22 cellular contexts compared by ENCODE assay signal in genomic region chr3:20904674-20905073, GRCh38.
A peak's percentile ranks its signal among the peaks of the same experiment; 100 is the strongest.
DNase-seq lines count a peak whose midpoint lies in the region; ATAC-seq and TF ChIP-seq lines count a peak whose summit lies in the region.
"Had no signal": no experiment of that assay in that cellular context is flagged by ENCODE, and none has a peak within 500 bp of the region (broad histone marks: within the 10 kb centered on the region; RNA-seq: fewer than 3 reads in every experiment).

No MANE protein-coding gene starts in this region.

- no peak overlapping the region for H4K91ac ChIP-seq in H9 (ENCODE audit: insufficient read length, low read depth, low read length)

- WGBS in H9 (ENCODE audit: extremely low coverage, insufficient read length, low lambda C conversion rate) = no CpG with 5 or more reads among the region's 3 CpGs

- H3K4me2 ChIP-seq in H9 (ENCODE audit: insufficient read depth, insufficient read length, low read length) = no peak overlapping the region
- H3K4me2 ChIP-seq in osteoblast (ENCODE audit: insufficient read depth, low read length) = no peak overlapping the region
- H3K4me2 ChIP-seq: SK-N-SH had no signal

- H3K23me2 ChIP-seq in H9 (ENCODE audit: insufficient read length, low read depth, low read length, poor library complexity, severe bottlenecking) = no peaks in the 10 kb centered on the region

- no peak overlapping the region for H3K9ac ChIP-seq in H9 (ENCODE audit: extremely low read depth, insufficient read length, low read length)
- H3K9ac ChIP-seq: SK-N-SH had no signal

- H3K4me3 Mint-ChIP-seq in H9 = no peak overlapping the region
- H3K4me3 Mint-ChIP-seq: CD4-positive, CD25-positive, alpha-beta regulatory T cell; T-cell had no signal

- H4K5ac ChIP-seq in H9 (ENCODE audit: insufficient read length, low read depth, low read length) = no peak overlapping the region

- DNase-seq in H9 = no peak
- DNase-seq in amniotic epithelial cell (ENCODE audit: low read depth) = peak; percentile 13
- peak; percentile 36 for DNase-seq in iPS-NIHi7 (ENCODE audit: extremely low spot score)
- DNase-seq in MV-4-11 (lab: John Stamatoyannopoulos, UW) = no peak
- no peak for DNase-seq in osteoblast (ENCODE audit: insufficient read length, low spot score, missing footprints)
- no peak for DNase-seq in GF-D8 (lab: John Stamatoyannopoulos, UW)
- DNase-seq: BE2C; CD4-positive, CD25-positive, alpha-beta regulatory T cell; DMS79; KBM-7; MM.1S; NCI-H1092 treated with DMSO at 0.1 percent for 48 hours; NCI-H1436 treated with DMSO at 0.1 percent for 48 hours; NCI-H1930; NCI-H510A treated with DMSO at 0.1 percent for 48 hours; NCI-H748 treated with DMSO at 0.1 percent for 48 hours; SIG-M5; SK-N-SH; T-cell had no signal

- no peak overlapping the region for H3K4me3 ChIP-seq in osteoblast (ENCODE audit: insufficient read depth, low read length)

- no peaks in the 10 kb centered on the region for H3K27me3 Mint-ChIP-seq in H9 (ENCODE audit: low read depth)
- H3K27me3 Mint-ChIP-seq: CD4-positive, CD25-positive, alpha-beta regulatory T cell; T-cell had no signal

- H2BK12ac ChIP-seq in H9 (ENCODE audit: insufficient read length, low read depth, low read length) = no peak overlapping the region

- peak overlapping the region in 2 of 3 experiments; percentile 28 to 70; a peak in 2 of 7 replicates for H3K27ac Mint-ChIP-seq in H9
- H3K27ac Mint-ChIP-seq: CD4-positive, CD25-positive, alpha-beta regulatory T cell; T-cell had no signal

- H3K4ac ChIP-seq in H9 (ENCODE audit: low read depth, low read length) = no peak overlapping the region

- no peaks in the 10 kb centered on the region for H3K36me3 ChIP-seq in osteoblast (ENCODE audit: insufficient read depth, low read length)
- H3K36me3 ChIP-seq: BE2C had no signal

- no peaks in the 10 kb centered on the region for H3K4me1 ChIP-seq in H9 (ENCODE audit: insufficient read depth, low read length)
- no peaks in the 10 kb centered on the region for H3K4me1 ChIP-seq in osteoblast (ENCODE audit: insufficient read depth, low read length)
- H3K4me1 ChIP-seq: BE2C had no signal

- no peaks in the 10 kb centered on the region for H3K79me2 ChIP-seq in H9 (ENCODE audit: insufficient read depth, low read length)
- H3K79me2 ChIP-seq in osteoblast (ENCODE audit: insufficient read depth, low read length) = no peaks in the 10 kb centered on the region

- ATAC-seq in GM18505 (IDR thresholded peaks at IDR 0.05; ENCODE audit: unreplicated experiment) = no peak
- ATAC-seq: HepG2, Panc1, T-cell had no signal

- no peak overlapping the region for H2BK15ac ChIP-seq in H9 (ENCODE audit: low read depth, low read length)

- H2AFZ ChIP-seq in H9 (ENCODE audit: low read length) (no peak overlapping the region), osteoblast (ENCODE audit: low read length) (no peak overlapping the region)

- H2BK5ac ChIP-seq in H9 (ENCODE audit: insufficient read length, low read length) = no peak overlapping the region

- no peak overlapping the region for H3T11ph ChIP-seq in H9 (ENCODE audit: low read length)

- H2BK120ac ChIP-seq in H9 (ENCODE audit: low read depth, low read length, poor library complexity, severe bottlenecking) = no peak overlapping the region

- no peaks in the 10 kb centered on the region for H4K20me1 ChIP-seq in H9 (ENCODE audit: control insufficient read depth, insufficient read depth, insufficient read length)
- no peaks in the 10 kb centered on the region for H4K20me1 ChIP-seq in osteoblast (ENCODE audit: insufficient read depth, low read length)

- H3K9me3 Mint-ChIP-seq in H9 = peaks cover 0 to 3% of the 10 kb centered on the region in 2 experiments; a peak in 2 of 5 replicates

- no peaks in the 10 kb centered on the region for H3K79me1 ChIP-seq in H9 (ENCODE audit: insufficient read depth, low read depth, low read length, poor library complexity, severe bottlenecking)

- H3K9me3 ChIP-seq in H9 (ENCODE audit: control insufficient read depth, low read depth, low read length) (no peaks in the 10 kb centered on the region), osteoblast (ENCODE audit: low read depth, low read length) (no peaks in the 10 kb centered on the region)
- H3K9me3 ChIP-seq: BE2C, SK-N-SH had no signal

- no peaks in the 10 kb centered on the region for H3K36me3 Mint-ChIP-seq in H9 (ENCODE audit: insufficient read depth in 1 of 3, low read depth in 3 of 3)
- H3K36me3 Mint-ChIP-seq: CD4-positive, CD25-positive, alpha-beta regulatory T cell; T-cell had no signal

- H3K23ac ChIP-seq in H9 (ENCODE audit: insufficient read length, low read depth, low read length) = no peak overlapping the region

- no peak overlapping the region for H3K56ac ChIP-seq in H9 (ENCODE audit: insufficient read length, low read depth, low read length)

- H3K14ac ChIP-seq in H9 (ENCODE audit: insufficient read depth, low read length) = no peak overlapping the region

- H2BK20ac ChIP-seq in H9 (ENCODE audit: low read depth, low read length, poor library complexity, severe bottlenecking) = no peak overlapping the region

- no peak overlapping the region for H4K8ac ChIP-seq in H9 (replicated peaks; ENCODE audit: insufficient read length, low read depth, low read length)

- peaks cover 11 to 13% of the 10 kb centered on the region in 2 experiments for H3K4me1 Mint-ChIP-seq in H9
- H3K4me1 Mint-ChIP-seq: CD4-positive, CD25-positive, alpha-beta regulatory T cell; T-cell had no signal

- H3K18ac ChIP-seq in H9 (ENCODE audit: insufficient read length, low read depth, low read length) = no peak overlapping the region

- H3K27ac ChIP-seq in H9 (ENCODE audit: insufficient read length, low read depth, low read length) (no peak overlapping the region), osteoblast (ENCODE audit: low read depth, low read length) (no peak overlapping the region)

- H3K27me3 ChIP-seq in H9 (ENCODE audit: insufficient read depth, low read length) = no peaks in the 10 kb centered on the region
- no peaks in the 10 kb centered on the region for H3K27me3 ChIP-seq in osteoblast (ENCODE audit: insufficient read depth, low read length)
- H3K27me3 ChIP-seq: BE2C had no signal

- H2AK5ac ChIP-seq in H9 (ENCODE audit: insufficient read length, low read length) = no peak overlapping the region

- TF ChIP-seq CTCF in H9 (conservative IDR thresholded peaks at IDR 0.05) (no peak), osteoblast (IDR thresholded peaks at IDR 0.05; ENCODE audit: extremely low read depth, low read depth, low read length) (no peak)

- no peak for TF ChIP-seq POLR2A in GM18505 (IDR thresholded peaks at IDR 0.05; ENCODE audit: borderline replicate concordance, extremely low read depth, insufficient read depth, insufficient read length)

Comparison
In these comparisons a context has a peak if more than half of its experiments do, and no peak if none do; other contexts are left out.
1. DNase-seq: peak in amniotic epithelial cell (single experiment) and iPS-NIHi7 (single experiment); none in H9 (single experiment), MV-4-11 (single experiment), osteoblast (single experiment) and GF-D8 (single experiment).